Comparison of ENCODE assay signal across 21 cellular contexts in genomic region chr20:17635320-17635673, GRCh38. TPM values are rescaled to one million over a fixed set of nuclear protein-coding genes. Genes with fewer than 3 reads are reported as not detected.
DNase-seq lines count a peak whose midpoint lies in the region; ATAC-seq and TF ChIP-seq lines count a peak whose summit lies in the region.
"Had no signal": no experiment of that assay in that cellular context is flagged by ENCODE, and none has a peak within 500 bp of the region (broad histone marks: within the 10 kb centered on the region; RNA-seq: fewer than 3 reads in every experiment).

No MANE protein-coding gene starts in this region.

- no peak for TF ChIP-seq EP300 in esophagus muscularis mucosa (IDR thresholded peaks at IDR 0.05)

- no peak overlapping the region for H4K8ac ChIP-seq in neuronal stem cell (ENCODE audit: low read depth, low read length)

- no peak overlapping the region for H2AFZ ChIP-seq in neuronal stem cell (ENCODE audit: low read length)

- H3K18ac ChIP-seq in neuronal stem cell (ENCODE audit: low read length): peak overlapping the region; percentile 72

- H3K4me2 ChIP-seq in neuronal stem cell (ENCODE audit: insufficient read depth, low read length, poor library complexity, severe bottlenecking): no peak overlapping the region

- peak overlapping the region; percentile 13 to 64 for H3K27ac ChIP-seq in breast epithelium
- H3K27ac ChIP-seq in esophagus muscularis mucosa (replicated peaks in 1 of 4): peak overlapping the region; percentile 7 to 69 (median 62)
- H3K27ac ChIP-seq in neuronal stem cell (replicated peaks; ENCODE audit: low read length): no peak overlapping the region
- H3K27ac ChIP-seq in uterus: peak overlapping the region; percentile 63 to 77
- H3K27ac ChIP-seq: SK-N-MC had no signal

- H2BK5ac ChIP-seq in neuronal stem cell (ENCODE audit: low read length): peak overlapping the region; percentile 35

- POLR2A ChIA-PET in MCF 10A (lab: Yijun Ruan, JAX): no interaction called here

- CTCF ChIA-PET in MCF 10A (lab: Yijun Ruan, JAX): interaction anchor here (0.5 to 1.0 kb wide), 3 partner anchors 8 to 60 kb away, joined by 3 to 4 read pairs (median 4); no protein-coding TSS in a partner anchor

- no peak overlapping the region for H2BK12ac ChIP-seq in neuronal stem cell (ENCODE audit: low read length)

- ATAC-seq in HG02852 (IDR thresholded peaks at IDR 0.05; ENCODE audit: unreplicated experiment): no peak
- ATAC-seq in HG03342 (IDR thresholded peaks at IDR 0.05; ENCODE audit: unreplicated experiment): no peak
- ATAC-seq: activated CD8-positive, alpha-beta T cell treated with anti-CD3 and anti-CD28 coated beads for 36 hours; GM12878; left colon had no signal

- no TSS peak for BruUV-seq in MCF 10A (replicated peaks; lab: Mats Ljungman, UMichigan)

- peaks cover 0 to 5% of the 10 kb centered on the region in 2 donors for H3K4me1 ChIP-seq in breast epithelium
- H3K4me1 ChIP-seq in esophagus muscularis mucosa: peaks cover 24 to 66% (median 64%) of the 10 kb centered on the region in 4 donors
- H3K4me1 ChIP-seq in neuronal stem cell (ENCODE audit: control insufficient read depth in 2 of 2, insufficient read depth in 1 of 2, low read depth in 1 of 2, low read length in 2 of 2): peaks cover 14 to 23% of the 10 kb centered on the region in 2 donors
- peaks cover 15 to 25% of the 10 kb centered on the region in 2 donors for H3K4me1 ChIP-seq in uterus

- H3K27ac Mint-ChIP-seq in MCF 10A (ENCODE audit: low read depth, unreplicated experiment): no peak overlapping the region
- no peak overlapping the region for H3K27ac Mint-ChIP-seq in activated T-cell treated with anti-CD3 and anti-CD28 coated beads, Interleukin-2, amount 50 U/mL, for 24 hours
- H3K27ac Mint-ChIP-seq: activated B cell treated with CpG ODN at 0.5 μM for 24 hours; activated CD8-positive, alpha-beta T cell treated with anti-CD3 and anti-CD28 coated beads for 36 hours; activated naive CD8-positive, alpha-beta T cell had no signal

- H3K27me3 Mint-ChIP-seq in MCF 10A (ENCODE audit: insufficient read depth, unreplicated experiment): no peaks in the 10 kb centered on the region
- no peaks in the 10 kb centered on the region for H3K27me3 Mint-ChIP-seq in activated T-cell treated with anti-CD3 and anti-CD28 coated beads, Interleukin-2, amount 50 U/mL, for 24 hours
- H3K27me3 Mint-ChIP-seq: activated B cell treated with CpG ODN at 0.5 μM for 24 hours; activated CD8-positive, alpha-beta T cell treated with anti-CD3 and anti-CD28 coated beads for 36 hours; activated naive CD8-positive, alpha-beta T cell had no signal

- peak overlapping the region; percentile 78 for H3K9ac ChIP-seq in neuronal stem cell (ENCODE audit: low read depth, low read length, poor library complexity)

- no peaks in the 10 kb centered on the region for H3K9me3 Mint-ChIP-seq in MCF 10A (ENCODE audit: unreplicated experiment)
- H3K9me3 Mint-ChIP-seq in activated T-cell treated with anti-CD3 and anti-CD28 coated beads, Interleukin-2, amount 50 U/mL, for 24 hours: no peaks in the 10 kb centered on the region
- H3K9me3 Mint-ChIP-seq: activated B cell treated with CpG ODN at 0.5 μM for 24 hours; activated CD8-positive, alpha-beta T cell treated with anti-CD3 and anti-CD28 coated beads for 36 hours; H9 had no signal

- H2BK15ac ChIP-seq in neuronal stem cell (ENCODE audit: low read length): peak overlapping the region; percentile 80

- no peak overlapping the region for H4K91ac ChIP-seq in neuronal stem cell (ENCODE audit: low read depth, low read length, poor library complexity)

- no peak overlapping the region for H3K4me3 ChIP-seq in breast epithelium
- no peak overlapping the region for H3K4me3 ChIP-seq in esophagus muscularis mucosa
- no peak overlapping the region for H3K4me3 ChIP-seq in neuronal stem cell (ENCODE audit: low read length in 2 of 2)
- no peak overlapping the region for H3K4me3 ChIP-seq in uterus
- H3K4me3 ChIP-seq: gastroesophageal sphincter, GM12878, MG63, SK-N-MC, upper lobe of left lung had no signal

- H3K36me3 ChIP-seq in breast epithelium (no peaks in the 10 kb centered on the region), esophagus muscularis mucosa (peaks cover 19 to 91% (median 83%) of the 10 kb centered on the region in 4 donors), neuronal stem cell (replicated peaks in 1 of 2; ENCODE audit: control insufficient read depth in 2 of 2, insufficient read depth in 2 of 2, low read length in 2 of 2) (peaks cover 14 to 16% of the 10 kb centered on the region in 2 donors), uterus (no peaks in the 10 kb centered on the region)

- H3K23ac ChIP-seq in neuronal stem cell (ENCODE audit: low read depth, low read length, poor library complexity): no peak overlapping the region

- H3K79me1 ChIP-seq in neuronal stem cell (ENCODE audit: low read depth, low read length): peaks cover 1% of the 10 kb centered on the region

- intact Hi-C loops in breast epithelium (cut with DNase I; ENCODE audit: low total_unique reads) (no loop called here), MCF 10A (cut with micrococcal nuclease) (no loop called here), esophagus muscularis mucosa (cut with DNase I) (no loop called here), uterus (cut with DNase I; ENCODE audit: low total_unique reads) (no loop called here)

- DNase-seq in breast epithelium (ENCODE audit: low spot score in 2 of 2) (no peak), MCF 10A (ENCODE audit: unreplicated experiment) (no peak), esophagus muscularis mucosa (ENCODE audit: extremely low spot score) (no peak), neuronal stem cell (ENCODE audit: low spot score) (no peak), uterus (no peak)
- DNase-seq in activated T-cell treated with anti-CD3 and anti-CD28 coated beads, Interleukin-2, amount 50 U/mL, for 24 hours: no peak
- DNase-seq: activated B cell treated with CpG ODN at 0.5 μM for 24 hours; activated CD8-positive, alpha-beta T cell treated with anti-CD3 and anti-CD28 coated beads for 36 hours; activated T-cell treated with anti-CD3 and anti-CD28 coated beads, Interleukin-2, amount 50 U/mL, for 48 hours; H9; MG63; NCI-H146; occipital lobe had no signal

- H3K14ac ChIP-seq in neuronal stem cell (ENCODE audit: low read length): no peak overlapping the region

- WGBS in esophagus muscularis mucosa: 73% methylated on average over 13 of the region's 13 CpGs
- WGBS in neuronal stem cell (ENCODE audit: extremely low coverage in 2 of 2, insufficient read length in 2 of 2, insufficient replicate concordance in 1 of 2), 2 donors: no CpG with 5 or more reads among the region's 13 CpGs

- TF ChIP-seq POLR2A in breast epithelium (IDR thresholded peaks at IDR 0.05): no peak
- TF ChIP-seq POLR2A in esophagus muscularis mucosa (IDR thresholded peaks at IDR 0.05; ENCODE audit: low read depth): no peak
- TF ChIP-seq POLR2A in uterus (IDR thresholded peaks at IDR 0.05): no peak

- peaks cover 58% of the 10 kb centered on the region for H3K36me3 Mint-ChIP-seq in MCF 10A (ENCODE audit: insufficient read depth, unreplicated experiment)
- H3K36me3 Mint-ChIP-seq in activated T-cell treated with anti-CD3 and anti-CD28 coated beads, Interleukin-2, amount 50 U/mL, for 24 hours (ENCODE audit: low read depth): peaks cover 57% of the 10 kb centered on the region
- H3K36me3 Mint-ChIP-seq: activated naive CD8-positive, alpha-beta T cell had no signal

- no peak overlapping the region for H3K4ac ChIP-seq in neuronal stem cell (ENCODE audit: low read length)

- H3K4me3 Mint-ChIP-seq in MCF 10A (ENCODE audit: unreplicated experiment): no peak overlapping the region
- no peak overlapping the region for H3K4me3 Mint-ChIP-seq in activated T-cell treated with anti-CD3 and anti-CD28 coated beads, Interleukin-2, amount 50 U/mL, for 24 hours
- H3K4me3 Mint-ChIP-seq: activated B cell treated with CpG ODN at 0.5 μM for 24 hours; activated CD8-positive, alpha-beta T cell treated with anti-CD3 and anti-CD28 coated beads for 36 hours; activated naive CD8-positive, alpha-beta T cell; H9 had no signal

- TF ChIP-seq CTCF in breast epithelium (IDR thresholded peaks at IDR 0.05) (no peak), MCF 10A (IDR thresholded peaks at IDR 0.05; ENCODE audit: unreplicated experiment) (no peak), esophagus muscularis mucosa (IDR thresholded peaks at IDR 0.05) (no peak), uterus (IDR thresholded peaks at IDR 0.05) (no peak)

- H3K9me3 ChIP-seq in breast epithelium (no peaks in the 10 kb centered on the region), esophagus muscularis mucosa (no peaks in the 10 kb centered on the region), neuronal stem cell (replicated peaks in 1 of 2; ENCODE audit: control insufficient read depth in 2 of 2, insufficient read depth in 1 of 2, low read depth in 1 of 2, low read length in 2 of 2) (no peaks in the 10 kb centered on the region), uterus (no peaks in the 10 kb centered on the region)
- H3K9me3 ChIP-seq: gastroesophageal sphincter, MG63, upper lobe of left lung had no signal

- peak overlapping the region; percentile 37 for H2AK5ac ChIP-seq in neuronal stem cell (ENCODE audit: low read depth, low read length)

- no peaks in the 10 kb centered on the region for H3K4me1 Mint-ChIP-seq in MCF 10A (ENCODE audit: insufficient read depth, unreplicated experiment)
- H3K4me1 Mint-ChIP-seq in activated T-cell treated with anti-CD3 and anti-CD28 coated beads, Interleukin-2, amount 50 U/mL, for 24 hours (ENCODE audit: low read depth): no peaks in the 10 kb centered on the region

- H3K27me3 ChIP-seq in breast epithelium (no peaks in the 10 kb centered on the region), esophagus muscularis mucosa (no peaks in the 10 kb centered on the region), neuronal stem cell (ENCODE audit: control insufficient read depth in 3 of 3, insufficient read depth in 3 of 3, low read depth in 1 of 3, low read length in 3 of 3) (no peaks in the 10 kb centered on the region), uterus (no peaks in the 10 kb centered on the region)
- H3K27me3 ChIP-seq: gastroesophageal sphincter, MG63, upper lobe of left lung had no signal

- H2BK120ac ChIP-seq in neuronal stem cell (ENCODE audit: low read depth, low read length): no peak overlapping the region

RNA-seq across cellular contexts. Expression of gene RRBP1, which starts 46.7 kb away (rescaled TPM):
- total RNA-seq in breast epithelium (10 to 100 TPM; 49.8 to 92.4 (median 78.0) TPM), MCF 10A (2022) (203 and 244 TPM in 2 replicates), esophagus muscularis mucosa (10 to 100 TPM; 61.5 to 86.6 (median 65.4) TPM), uterus (100 to 1,000 TPM in 2 of 4 donors, 10 to 100 TPM in 2; 13.2 to 172 (median 96.9) TPM)
- polyA plus RNA-seq in neuronal stem cell (2013, experiment 1 of 2): 22.3 TPM
- polyA plus RNA-seq in neuronal stem cell (2013, experiment 2 of 2): 23.5 TPM
